ENCODE assay signal across 19 cellular contexts in the genomic region with DNA sequence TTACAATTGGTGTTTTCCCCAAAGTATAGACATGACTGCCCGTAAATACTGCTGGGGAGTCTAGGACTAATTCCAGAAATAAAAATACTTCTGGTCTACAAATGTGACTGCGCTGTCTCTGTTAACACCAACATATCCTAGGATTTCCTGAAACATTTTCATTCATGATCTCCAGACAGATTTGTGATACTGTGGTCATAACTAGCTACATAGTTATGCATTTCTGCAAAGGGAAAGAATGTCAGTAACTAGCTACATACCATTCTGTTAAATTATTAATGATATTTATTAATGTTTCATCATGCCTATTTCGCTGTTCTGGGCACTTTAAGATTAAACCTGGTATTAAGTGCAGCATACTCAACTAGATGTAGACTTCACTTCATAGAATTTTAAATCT. TPM values are rescaled to one million over a fixed set of nuclear protein-coding genes. Genes with fewer than 3 reads are reported as not detected.
A peak's percentile ranks its signal among the peaks of the same experiment; 100 is the strongest.
DNase-seq lines count a peak whose midpoint lies in the region; ATAC-seq and TF ChIP-seq lines count a peak whose summit lies in the region.
"Had no signal": no experiment of that assay in that cellular context is flagged by ENCODE, and none has a peak within 500 bp of the region (broad histone marks: within the 10 kb centered on the region; RNA-seq: fewer than 3 reads in every experiment).

No MANE protein-coding gene starts in this region.

- no peak overlapping the region for H3K4me3 ChIP-seq in Caco-2 (ENCODE audit: low read depth, low read length)
- no peak overlapping the region for H3K4me3 ChIP-seq in PC-3 (ENCODE audit: low read length)
- no peak overlapping the region for H3K4me3 ChIP-seq in body of pancreas

- H3K36me3 Mint-ChIP-seq in Caco-2 (ENCODE audit: insufficient read depth, unreplicated experiment), result peaks cover 90% of the 10 kb centered on the region
- H3K36me3 Mint-ChIP-seq in nephron (ENCODE audit: low read depth), result peaks cover 87% of the 10 kb centered on the region
- H3K36me3 Mint-ChIP-seq in nephron progenitor cell (ENCODE audit: low read depth), result peaks cover 83% of the 10 kb centered on the region

- no peaks in the 10 kb centered on the region for H3K27me3 ChIP-seq in Caco-2 (replicated peaks; ENCODE audit: control insufficient read depth, insufficient read depth, low read length)
- H3K27me3 ChIP-seq in PC-3 (ENCODE audit: low read length), result no peaks in the 10 kb centered on the region
- H3K27me3 ChIP-seq in body of pancreas, result no peaks in the 10 kb centered on the region

- H3K36me3 ChIP-seq in Caco-2 (ENCODE audit: control insufficient read depth, insufficient read depth, low read length), result peaks cover 3% of the 10 kb centered on the region
- peaks cover 88% of the 10 kb centered on the region for H3K36me3 ChIP-seq in PC-3 (ENCODE audit: low read depth, low read length)
- peaks cover 10 to 51% of the 10 kb centered on the region in 2 donors for H3K36me3 ChIP-seq in body of pancreas (replicated peaks in 1 of 2; ENCODE audit: insufficient read depth in 1 of 2, low read depth in 2 of 2)

- no peaks in the 10 kb centered on the region for H3K4me1 ChIP-seq in Caco-2
- H3K4me1 ChIP-seq in PC-3 (ENCODE audit: insufficient read depth, low read length), result no peaks in the 10 kb centered on the region
- H3K4me1 ChIP-seq in body of pancreas, result peaks cover 9% of the 10 kb centered on the region

- H3K27ac ChIP-seq in PC-3 (ENCODE audit: low read length) (no peak overlapping the region), body of pancreas (peak overlapping the region; percentile 9 to 62 (median 46))

- H2AFZ ChIP-seq in PC-3 (ENCODE audit: low read length), result no peak overlapping the region

- H3K9ac ChIP-seq in PC-3 (ENCODE audit: low read length), result no peak overlapping the region

- H3K4me3 Mint-ChIP-seq in Caco-2 (ENCODE audit: unreplicated experiment) (no peak overlapping the region), nephron (no peak overlapping the region), nephron progenitor cell (no peak overlapping the region)
- H3K4me3 Mint-ChIP-seq: CD4-positive, alpha-beta T cell had no signal

- no peaks in the 10 kb centered on the region for H3K27me3 Mint-ChIP-seq in Caco-2 (ENCODE audit: insufficient read depth, unreplicated experiment)
- H3K27me3 Mint-ChIP-seq in nephron (ENCODE audit: low read depth), result no peaks in the 10 kb centered on the region
- no peaks in the 10 kb centered on the region for H3K27me3 Mint-ChIP-seq in nephron progenitor cell (ENCODE audit: low read depth, poor library complexity)
- H3K27me3 Mint-ChIP-seq: CD4-positive, alpha-beta T cell had no signal

- 0 out of 2 replicates have a peak, but pooled peaks cover 8% of the 10 kb centered on the region for H4K20me1 ChIP-seq in PC-3 (ENCODE audit: low read length)

- BruUV-seq in Caco-2 (replicated peaks; lab: Mats Ljungman, UMichigan) (TSS peak; percentile 14), PC-3 (replicated peaks; lab: Mats Ljungman, UMichigan) (TSS peak; percentile 4)

- H3F3A ChIP-seq in PC-3 (ENCODE audit: low read length, unreplicated experiment), result no peaks in the 10 kb centered on the region

- intact Hi-C loops in Caco-2 (cut with micrococcal nuclease; ENCODE audit: unreplicated experiment), result no loop called here
- intact Hi-C loops in PC-3 (cut with micrococcal nuclease), result no loop called here
- intact Hi-C loops in body of pancreas (cut with DNase I), result loop anchor here (10.0 kb wide), 1 partner anchor 56 kb away; no protein-coding TSS in a partner anchor

- CTCF ChIA-PET in Caco-2 (lab: Charles Lee) (interaction anchor here (0.6 kb wide), 1 partner anchor 443 kb away, joined by 9 read pairs; no protein-coding TSS in a partner anchor), PC-3 (lab: Charles Lee) (no interaction called here)

- H3K4me2 ChIP-seq in PC-3 (ENCODE audit: low read length), result no peak overlapping the region

- H3K9me2 ChIP-seq in PC-3 (replicated peaks; ENCODE audit: low read length), result no peaks in the 10 kb centered on the region

- no peaks in the 10 kb centered on the region for H3K4me1 Mint-ChIP-seq in Caco-2 (ENCODE audit: low read depth, unreplicated experiment)
- H3K4me1 Mint-ChIP-seq in nephron, result peaks cover 7% of the 10 kb centered on the region
- no peaks in the 10 kb centered on the region for H3K4me1 Mint-ChIP-seq in nephron progenitor cell

- no peak for ATAC-seq in PC-3
- peak; percentile 68 for ATAC-seq in body of pancreas

- TF ChIP-seq CTCF in Caco-2 (IDR thresholded peaks at IDR 0.05; ENCODE audit: insufficient read depth in 1 of 2, low read depth in 1 of 2, low read length in 1 of 2, severe bottlenecking in 1 of 2, unreplicated experiment in 1 of 2), result no peak
- no peak for TF ChIP-seq CTCF in PC-3 (conservative IDR thresholded peaks at IDR 0.05; ENCODE audit: low read depth, low read length)
- no peak for TF ChIP-seq CTCF in body of pancreas (IDR thresholded peaks at IDR 0.05)
- TF ChIP-seq CTCF in nephron (IDR thresholded peaks at IDR 0.05; ENCODE audit: unreplicated experiment in 3 of 3), result no peak
- no peak for TF ChIP-seq CTCF in nephron progenitor cell (IDR thresholded peaks at IDR 0.05)

- TF ChIP-seq POLR2A in body of pancreas (IDR thresholded peaks at IDR 0.05) (no peak), erythroblast (IDR thresholded peaks at IDR 0.05; ENCODE audit: low read length) (no peak)

- WGBS in body of pancreas, 2 donors, result 65 to 77% methylated on average over 3 of the region's 3 CpGs

- H3K79me2 ChIP-seq in PC-3 (ENCODE audit: low read length), result peaks cover 41% of the 10 kb centered on the region

- H3K9me3 Mint-ChIP-seq in Caco-2 (ENCODE audit: unreplicated experiment) (no peaks in the 10 kb centered on the region), nephron (no peaks in the 10 kb centered on the region), nephron progenitor cell (no peaks in the 10 kb centered on the region)
- H3K9me3 Mint-ChIP-seq: CD4-positive, alpha-beta T cell had no signal

- no peaks in the 10 kb centered on the region for H3K9me3 ChIP-seq in Caco-2
- no peaks in the 10 kb centered on the region for H3K9me3 ChIP-seq in PC-3 (ENCODE audit: low read length)
- H3K9me3 ChIP-seq in body of pancreas, result no peaks in the 10 kb centered on the region

- H3K27ac Mint-ChIP-seq in Caco-2 (ENCODE audit: unreplicated experiment) (no peak overlapping the region), nephron (peak overlapping the region; percentile 37 to 67 (median 62)), nephron progenitor cell (no peak overlapping the region)
- H3K27ac Mint-ChIP-seq: CD4-positive, alpha-beta T cell had no signal

- no peak for DNase-seq in Caco-2
- no peak for DNase-seq in PC-3
- no peak for DNase-seq in body of pancreas
- no peak for DNase-seq in nephron progenitor cell
- no peak for DNase-seq in erythroblast (lab: John Stamatoyannopoulos, UW)
- no peak for DNase-seq in pons (ENCODE audit: low spot score)
- DNase-seq in NCI-H2196 treated with DMSO at 0.1 percent for 48 hours (lab: John Stamatoyannopoulos, UW; ENCODE audit: unreplicated experiment), result no peak
- DNase-seq: CD4-positive, alpha-beta T cell; DMS153; GOT3; IMR-90; MV-4-11; NCI-H1105 treated with DMSO at 0.1 percent for 48 hours; NCI-H2029 treated with DMSO at 0.1 percent for 48 hours; NCI-H2171; NCI-H524 treated with DMSO at 0.1 percent for 48 hours; OCI-M1; SHP77 had no signal

- POLR2A ChIA-PET in Caco-2 (lab: Charles Lee), result no interaction called here
- POLR2A ChIA-PET in PC-3 (lab: Charles Lee; ENCODE audit: unreplicated experiment), result no interaction called here

RNA-seq across cellular contexts. Expression of a gene that starts 33.3 kb away (rescaled TPM):
- 140 and 155 TPM in 2 replicates for total RNA-seq in Caco-2 (2022)
- total RNA-seq in PC-3 (2014; rRNA removed), result 64.9 and 74.9 TPM in 2 replicates
- 100 to 1,000 TPM in 1 of 2 donors, 10 to 100 TPM in 1; 64.3 to 102 TPM for total RNA-seq in body of pancreas

Comparison
In these comparisons a context has a peak if more than half of its experiments do, and no peak if none do; other contexts are left out.
1. H3K27ac Mint-ChIP-seq: peak in nephron (3 of 3); none in Caco-2 (single experiment) and nephron progenitor cell (single experiment).